In genomic region chr16:11259288-11259621, GRCh38 we compare ENCODE assay signal across 15 cellular contexts. TPM values are rescaled to one million over a fixed set of nuclear protein-coding genes. Genes with fewer than 3 reads are reported as not detected.
DNase-seq lines count a peak whose midpoint lies in the region; ATAC-seq, FAIRE-seq and TF ChIP-seq lines count a peak whose summit lies in the region.
"Had no signal": no experiment of that assay in that cellular context is flagged by ENCODE, and none has a peak within 500 bp of the region (broad histone marks: within the 10 kb centered on the region; RNA-seq: fewer than 3 reads in every experiment).

No MANE protein-coding gene starts in this region.

- H3K4me3 Mint-ChIP-seq in activated T-cell treated with anti-CD3 and anti-CD28 coated beads, Interleukin-2, amount 50 U/mL, for 24 hours, result no peak overlapping the region

- ATAC-seq in HepG2 (no peak), HG03095 (IDR thresholded peaks at IDR 0.05; ENCODE audit: unreplicated experiment) (no peak)
- ATAC-seq: gastroesophageal sphincter had no signal

- H3K9me3 ChIP-seq in Peyer's patch (no peaks in the 10 kb centered on the region), HepG2 (ENCODE audit: low read length) (no peaks in the 10 kb centered on the region), subcutaneous abdominal adipose tissue (ENCODE audit: control insufficient read depth in 5 of 5, low read length in 5 of 5) (no peaks in the 10 kb centered on the region)
- H3K9me3 ChIP-seq: gastroesophageal sphincter, thyroid gland had no signal

- TF ChIP-seq EP300 in HepG2 (IDR thresholded peaks at IDR 0.05; ENCODE audit: low read depth in 2 of 2, low read length in 2 of 2), result no peak; a peak in 1 of 4 replicates
- no peak for TF ChIP-seq EP300 in HepG2 (CRISPR knock-in tag; IDR thresholded peaks at IDR 0.05; ENCODE audit: borderline replicate concordance)

- no peak for DNase-seq in activated T-cell treated with anti-CD3 and anti-CD28 coated beads, Interleukin-2, amount 50 U/mL, for 24 hours
- DNase-seq in activated T-cell treated with anti-CD3 and anti-CD28 coated beads, Interleukin-2, amount 50 U/mL, for 1 hour, result no peak
- DNase-seq in Peyer's patch (peak in 1 of 3 donors; percentile 53), HepG2 (ENCODE audit: low spot score) (no peak), ACHN (no peak), RCC 7860 (ENCODE audit: low spot score) (no peak)
- DNase-seq: dermis blood vessel endothelial cell, NCI-H510A, SHP77 had no signal

- peak overlapping the region; percentile 94 for H3K4me2 ChIP-seq in HepG2 (ENCODE audit: low read depth, low read length)

- POLR2A ChIA-PET in HepG2 (lab: Yijun Ruan, JAX), result interaction anchor here (1.3 to 9.0 kb wide), 7 partner anchors 16 to 128 kb away, joined by 3 to 351 read pairs (median 148); partner anchors contain the start of genes PRM1, PRM2, PRM3 and TNP2

- H3K27me3 Mint-ChIP-seq in activated T-cell treated with anti-CD3 and anti-CD28 coated beads, Interleukin-2, amount 50 U/mL, for 24 hours, result no peaks in the 10 kb centered on the region

- H3K4me1 ChIP-seq in Peyer's patch, result peaks cover 5 to 49% (median 15%) of the 10 kb centered on the region in 4 donors
- H3K4me1 ChIP-seq in HepG2 (ENCODE audit: insufficient read depth, low read length), result peaks cover 81% of the 10 kb centered on the region
- H3K4me1 ChIP-seq in subcutaneous abdominal adipose tissue (ENCODE audit: control insufficient read depth in 5 of 5, insufficient read depth in 5 of 5, low read length in 5 of 5), result peaks cover 11 to 53% (median 33%) of the 10 kb centered on the region in 5 donors

- H3K9ac ChIP-seq in HepG2 (ENCODE audit: insufficient read depth, low read depth, low read length) (peak overlapping the region; percentile 48), subcutaneous abdominal adipose tissue (ENCODE audit: low read length in 5 of 5) (peak overlapping the region in 2 of 5 donors; percentile 7 to 49)

- in situ Hi-C loops in HepG2 (cut with HindIII; ENCODE audit: extremely low pct_ligation_motif_present, low pct_unique_long_range_greater_than_20kb) (loop anchor here (5.0 kb wide), 2 partner anchors 88 to 292 kb away; partner anchors contain the start of gene RMI2), ACHN (cut with HindIII; ENCODE audit: low pct_ligation_motif_present, low pct_unique_long_range_greater_than_20kb, low sequenced_read_pairs) (no loop called here)

- peaks cover 19% of the 10 kb centered on the region for H3K36me3 Mint-ChIP-seq in activated T-cell treated with anti-CD3 and anti-CD28 coated beads, Interleukin-2, amount 50 U/mL, for 24 hours (ENCODE audit: low read depth)

- peaks cover 17% of the 10 kb centered on the region for H3K79me2 ChIP-seq in HepG2 (ENCODE audit: insufficient read depth, low read length)

- H3K27me3 ChIP-seq in Peyer's patch (no peaks in the 10 kb centered on the region), HepG2 (ENCODE audit: control insufficient read depth in 1 of 2, insufficient read depth in 2 of 2, low read length in 2 of 2) (no peaks in the 10 kb centered on the region; a peak in 2 of 5 replicates), subcutaneous abdominal adipose tissue (ENCODE audit: control insufficient read depth in 5 of 5, insufficient read depth in 4 of 5, low read length in 5 of 5) (no peaks in the 10 kb centered on the region)
- H3K27me3 ChIP-seq: gastroesophageal sphincter, thyroid gland had no signal

- H3K36me3 ChIP-seq in Peyer's patch (no peaks in the 10 kb centered on the region), HepG2 (replicated peaks in 1 of 2; ENCODE audit: control insufficient read depth in 1 of 2, insufficient read depth in 2 of 2, low read length in 2 of 2) (peaks cover 0 to 3% of the 10 kb centered on the region in 2 experiments; a peak in 1 of 5 replicates), subcutaneous abdominal adipose tissue (ENCODE audit: control insufficient read depth in 5 of 5, insufficient read depth in 5 of 5, low read length in 5 of 5) (no peaks in the 10 kb centered on the region)
- H3K36me3 ChIP-seq: gastroesophageal sphincter, thyroid gland had no signal

- H3K4me1 Mint-ChIP-seq in activated T-cell treated with anti-CD3 and anti-CD28 coated beads, Interleukin-2, amount 50 U/mL, for 24 hours (ENCODE audit: low read depth), result peaks cover 56% of the 10 kb centered on the region

- intact Hi-C loops in HepG2 (cut with micrococcal nuclease; ENCODE audit: unreplicated experiment), result loop anchor here (5.0 kb wide), 2 partner anchors 38 to 113 kb away; no protein-coding TSS in a partner anchor

- no peak for TF ChIP-seq RAD21 in HepG2 (CRISPR knock-in tag; IDR thresholded peaks at IDR 0.05)

- peak overlapping the region; percentile 28 for H2AFZ ChIP-seq in HepG2 (ENCODE audit: low read length)

- WGBS in HepG2 (ENCODE audit: low lambda C conversion rate), result 11% methylated on average over 8 of the region's 8 CpGs

- H3K27ac Mint-ChIP-seq in activated T-cell treated with anti-CD3 and anti-CD28 coated beads, Interleukin-2, amount 50 U/mL, for 24 hours, result peak overlapping the region; percentile 99

- BruUV-seq in HepG2 (replicated peaks; lab: Mats Ljungman, UMichigan), result no TSS peak

- H3K27ac ChIP-seq in Peyer's patch (peak overlapping the region; percentile 46 to 85 (median 56)), HepG2 (ENCODE audit: extremely low read length, insufficient read depth, low read length) (peak overlapping the region; percentile 41), subcutaneous abdominal adipose tissue (ENCODE audit: low read depth, low read length) (peak overlapping the region; percentile 9)

- TF ChIP-seq POLR2A in Peyer's patch (IDR thresholded peaks at IDR 0.05) (no peak), HepG2 (IDR thresholded peaks at IDR 0.05; ENCODE audit: insufficient read depth in 1 of 2, low read depth in 2 of 2, low read length in 2 of 2) (no peak)

- H4K20me1 ChIP-seq in HepG2 (ENCODE audit: insufficient read depth, low read length), result peaks cover 16% of the 10 kb centered on the region

- no peaks in the 10 kb centered on the region for H3K9me3 Mint-ChIP-seq in activated T-cell treated with anti-CD3 and anti-CD28 coated beads, Interleukin-2, amount 50 U/mL, for 24 hours

- CTCF ChIA-PET in HepG2 (lab: Yijun Ruan, JAX; ENCODE audit: low intra/inter-chr PET ratio, low total read pairs), result interaction anchor here (1.3 kb wide), 1 partner anchor 98 kb away, joined by 5 read pairs; no protein-coding TSS in a partner anchor

- H3K4me3 ChIP-seq in Peyer's patch (peak overlapping the region in 1 of 4 donors; percentile 13), HepG2 (replicated peaks in 1 of 3; ENCODE audit: insufficient read depth in 1 of 3, low read depth in 2 of 3, low read length in 3 of 3) (peak overlapping the region; percentile 48 to 71 (median 53)), subcutaneous abdominal adipose tissue (ENCODE audit: low read depth in 1 of 5, low read length in 5 of 5) (peak overlapping the region; percentile 23 to 58 (median 38))
- H3K4me3 ChIP-seq: thyroid gland had no signal

- TF ChIP-seq CTCF in Peyer's patch (IDR thresholded peaks at IDR 0.05) (no peak), HepG2 (CRISPR knock-in tag; IDR thresholded peaks at IDR 0.05) (no peak)

- FAIRE-seq in HepG2 (lab: Jason Lieb, UNC), result no peak
- no peak for FAIRE-seq in RCC 7860 (lab: Jason Lieb, UNC)
- FAIRE-seq: G401.6 had no signal

RNA-seq across cellular contexts. Expression of gene SOCS1, which starts 3.3 kb away (rescaled TPM):
- 10 to 100 TPM in 3 of 4 donors, 1 to 10 TPM in 1; 8.7 to 19.0 (median 15.3) TPM for total RNA-seq in Peyer's patch
- 3.3 and 5.3 TPM in 2 replicates for total RNA-seq in HepG2 (2016; rRNA removed; fragmentation: Illumina TruSeq; extraction: Trizol)
- 5.4 and 8.1 TPM in 2 replicates for total RNA-seq in HepG2 (2016; cell fraction: cytosol; rRNA removed; fragmentation: Illumina TruSeq; extraction: Trizol; ENCODE audit: low read depth)
- total RNA-seq in HepG2 (2016; cell fraction: insoluble cytoplasmic fraction; rRNA removed; fragmentation: Illumina TruSeq; extraction: Trizol), result 2.8 and 4.2 TPM in 2 replicates
- total RNA-seq in HepG2 (2016; cell fraction: membrane; rRNA removed; fragmentation: Illumina TruSeq; extraction: Trizol), result 9.1 and 10.9 TPM in 2 replicates
- total RNA-seq in HepG2 (2016; cell fraction: nucleus; rRNA removed; fragmentation: Illumina TruSeq; extraction: Trizol), result 5.6 and 5.7 TPM in 2 replicates
- 6.3 and 9.4 TPM in 2 replicates for polyA plus RNA-seq in HepG2 (2011; rRNA removed)
- 5.3 and 8.4 TPM in 2 replicates for polyA plus RNA-seq in HepG2 (2011; cell fraction: cytosol; rRNA removed)
- polyA plus RNA-seq in HepG2 (2011; cell fraction: nucleus; rRNA removed), result 30.3 and 31.6 TPM in 2 replicates
- 6.5 and 7.4 TPM in 2 replicates for polyA plus RNA-seq in HepG2 (2012)
- 5.5 and 7.8 TPM in 2 replicates for polyA plus RNA-seq in HepG2 (2016; cell fraction: cytosol; fragmentation: Illumina TruSeq; extraction: Trizol; ENCODE audit: low read depth)
- 5.2 and 6.3 TPM in 2 replicates for polyA plus RNA-seq in HepG2 (2016; cell fraction: insoluble cytoplasmic fraction; fragmentation: Illumina TruSeq; extraction: Trizol; ENCODE audit: low read depth)
- polyA plus RNA-seq in HepG2 (2016; cell fraction: membrane; fragmentation: Illumina TruSeq; extraction: Trizol; ENCODE audit: low read depth), result 7.1 and 9.9 TPM in 2 replicates
- polyA plus RNA-seq in HepG2 (2016; cell fraction: nucleus; fragmentation: Illumina TruSeq; extraction: Trizol; ENCODE audit: insufficient read depth, low read depth), result 8.1 and 8.6 TPM in 2 replicates
- polyA minus RNA-seq in HepG2 (2011; rRNA and poly(A)+ RNA removed; ENCODE audit: low replicate concordance), result 3.9 and 31.0 TPM in 2 replicates
- polyA minus RNA-seq in HepG2 (2011; cell fraction: cytosol; rRNA and poly(A)+ RNA removed), result 12.0 and 14.0 TPM in 2 replicates
- 44.8 and 46.1 TPM in 2 replicates for polyA minus RNA-seq in HepG2 (2011; cell fraction: nucleus; rRNA and poly(A)+ RNA removed)

RNA-seq across cellular contexts. Expression of gene TNP2, which starts 9.9 kb away (rescaled TPM):
- not detected for total RNA-seq in Peyer's patch
- not detected in 2 replicates for total RNA-seq in HepG2 (2016; rRNA removed; fragmentation: Illumina TruSeq; extraction: Trizol)
- total RNA-seq in HepG2 (2016; cell fraction: cytosol; rRNA removed; fragmentation: Illumina TruSeq; extraction: Trizol; ENCODE audit: low read depth), result not detected in 2 replicates
- not detected in 2 replicates for total RNA-seq in HepG2 (2016; cell fraction: insoluble cytoplasmic fraction; rRNA removed; fragmentation: Illumina TruSeq; extraction: Trizol)
- total RNA-seq in HepG2 (2016; cell fraction: membrane; rRNA removed; fragmentation: Illumina TruSeq; extraction: Trizol), result not detected in 2 replicates
- total RNA-seq in HepG2 (2016; cell fraction: nucleus; rRNA removed; fragmentation: Illumina TruSeq; extraction: Trizol), result not detected in 2 replicates
- not detected in 2 replicates for polyA plus RNA-seq in HepG2 (2011; rRNA removed)
- polyA plus RNA-seq in HepG2 (2011; cell fraction: cytosol; rRNA removed), result not detected in 2 replicates
- polyA plus RNA-seq in HepG2 (2011; cell fraction: nucleus; rRNA removed), result not detected in 2 replicates
- not detected in 2 replicates for polyA plus RNA-seq in HepG2 (2012)
- not detected in 2 replicates for polyA plus RNA-seq in HepG2 (2016; cell fraction: cytosol; fragmentation: Illumina TruSeq; extraction: Trizol; ENCODE audit: low read depth)
- polyA plus RNA-seq in HepG2 (2016; cell fraction: insoluble cytoplasmic fraction; fragmentation: Illumina TruSeq; extraction: Trizol; ENCODE audit: low read depth), result not detected in 2 replicates
- not detected in 2 replicates for polyA plus RNA-seq in HepG2 (2016; cell fraction: membrane; fragmentation: Illumina TruSeq; extraction: Trizol; ENCODE audit: low read depth)
- polyA plus RNA-seq in HepG2 (2016; cell fraction: nucleus; fragmentation: Illumina TruSeq; extraction: Trizol; ENCODE audit: insufficient read depth, low read depth), result not detected in 2 replicates
- not detected in 2 replicates for polyA minus RNA-seq in HepG2 (2011; rRNA and poly(A)+ RNA removed; ENCODE audit: low replicate concordance)
- polyA minus RNA-seq in HepG2 (2011; cell fraction: cytosol; rRNA and poly(A)+ RNA removed), result not detected in 2 replicates
- not detected in 2 replicates for polyA minus RNA-seq in HepG2 (2011; cell fraction: nucleus; rRNA and poly(A)+ RNA removed)
- total RNA-seq: dermis blood vessel endothelial cell, gastroesophageal sphincter, left colon, thyroid gland had no signal

RNA-seq across cellular contexts. Expression of gene PRM3, which starts 14.2 kb away (rescaled TPM):
- not detected for total RNA-seq in Peyer's patch
- not detected in 2 replicates for total RNA-seq in HepG2 (2016; rRNA removed; fragmentation: Illumina TruSeq; extraction: Trizol)
- not detected in 2 replicates for total RNA-seq in HepG2 (2016; cell fraction: cytosol; rRNA removed; fragmentation: Illumina TruSeq; extraction: Trizol; ENCODE audit: low read depth)
- total RNA-seq in HepG2 (2016; cell fraction: insoluble cytoplasmic fraction; rRNA removed; fragmentation: Illumina TruSeq; extraction: Trizol), result not detected in 2 replicates
- not detected in 2 replicates for total RNA-seq in HepG2 (2016; cell fraction: membrane; rRNA removed; fragmentation: Illumina TruSeq; extraction: Trizol)
- total RNA-seq in HepG2 (2016; cell fraction: nucleus; rRNA removed; fragmentation: Illumina TruSeq; extraction: Trizol), result not detected in 2 replicates
- not detected in 2 replicates for polyA plus RNA-seq in HepG2 (2011; rRNA removed)
- not detected in 2 replicates for polyA plus RNA-seq in HepG2 (2011; cell fraction: cytosol; rRNA removed)
- not detected in 2 replicates for polyA plus RNA-seq in HepG2 (2011; cell fraction: nucleus; rRNA removed)
- polyA plus RNA-seq in HepG2 (2012), result not detected in 2 replicates
- polyA plus RNA-seq in HepG2 (2016; cell fraction: cytosol; fragmentation: Illumina TruSeq; extraction: Trizol; ENCODE audit: low read depth), result not detected in 2 replicates
- polyA plus RNA-seq in HepG2 (2016; cell fraction: insoluble cytoplasmic fraction; fragmentation: Illumina TruSeq; extraction: Trizol; ENCODE audit: low read depth), result not detected in 2 replicates
- not detected in 2 replicates for polyA plus RNA-seq in HepG2 (2016; cell fraction: membrane; fragmentation: Illumina TruSeq; extraction: Trizol; ENCODE audit: low read depth)
- not detected in 2 replicates for polyA plus RNA-seq in HepG2 (2016; cell fraction: nucleus; fragmentation: Illumina TruSeq; extraction: Trizol; ENCODE audit: insufficient read depth, low read depth)
- polyA minus RNA-seq in HepG2 (2011; rRNA and poly(A)+ RNA removed; ENCODE audit: low replicate concordance), result not detected in 2 replicates
- not detected in 2 replicates for polyA minus RNA-seq in HepG2 (2011; cell fraction: cytosol; rRNA and poly(A)+ RNA removed)
- 2.8 TPM in 1 of 2 replicates, not detected in the other for polyA minus RNA-seq in HepG2 (2011; cell fraction: nucleus; rRNA and poly(A)+ RNA removed)
- total RNA-seq: dermis blood vessel endothelial cell, gastroesophageal sphincter, left colon, thyroid gland had no signal

RNA-seq across cellular contexts. Expression of gene PRM2, which starts 17.0 kb away (rescaled TPM):
- total RNA-seq in Peyer's patch (not detected), HepG2 (2016; rRNA removed; fragmentation: Illumina TruSeq; extraction: Trizol) (not detected in 2 replicates)
- 0.61 TPM in 1 of 2 replicates, not detected in the other for total RNA-seq in HepG2 (2016; cell fraction: cytosol; rRNA removed; fragmentation: Illumina TruSeq; extraction: Trizol; ENCODE audit: low read depth)
- not detected in 2 replicates for total RNA-seq in HepG2 (2016; cell fraction: insoluble cytoplasmic fraction; rRNA removed; fragmentation: Illumina TruSeq; extraction: Trizol)
- 0.28 and 0.52 TPM in 2 replicates for total RNA-seq in HepG2 (2016; cell fraction: membrane; rRNA removed; fragmentation: Illumina TruSeq; extraction: Trizol)
- total RNA-seq in HepG2 (2016; cell fraction: nucleus; rRNA removed; fragmentation: Illumina TruSeq; extraction: Trizol), result not detected in 2 replicates
- 0.54 TPM in 1 of 2 replicates, not detected in the other for polyA plus RNA-seq in HepG2 (2011; rRNA removed)
- 0.19 and 0.26 TPM in 2 replicates for polyA plus RNA-seq in HepG2 (2011; cell fraction: cytosol; rRNA removed)
- not detected in 2 replicates for polyA plus RNA-seq in HepG2 (2011; cell fraction: nucleus; rRNA removed)
- polyA plus RNA-seq in HepG2 (2012), result not detected in 2 replicates
- 1.6 and 2.0 TPM in 2 replicates for polyA plus RNA-seq in HepG2 (2016; cell fraction: cytosol; fragmentation: Illumina TruSeq; extraction: Trizol; ENCODE audit: low read depth)
- 0.56 TPM in 1 of 2 replicates, not detected in the other for polyA plus RNA-seq in HepG2 (2016; cell fraction: insoluble cytoplasmic fraction; fragmentation: Illumina TruSeq; extraction: Trizol; ENCODE audit: low read depth)
- 0.55 and 0.73 TPM in 2 replicates for polyA plus RNA-seq in HepG2 (2016; cell fraction: membrane; fragmentation: Illumina TruSeq; extraction: Trizol; ENCODE audit: low read depth)
- polyA plus RNA-seq in HepG2 (2016; cell fraction: nucleus; fragmentation: Illumina TruSeq; extraction: Trizol; ENCODE audit: insufficient read depth, low read depth), result not detected in 2 replicates
- not detected in 2 replicates for polyA minus RNA-seq in HepG2 (2011; rRNA and poly(A)+ RNA removed; ENCODE audit: low replicate concordance)
- polyA minus RNA-seq in HepG2 (2011; cell fraction: cytosol; rRNA and poly(A)+ RNA removed), result not detected in 2 replicates
- polyA minus RNA-seq in HepG2 (2011; cell fraction: nucleus; rRNA and poly(A)+ RNA removed), result not detected in 2 replicates
- total RNA-seq: dermis blood vessel endothelial cell, gastroesophageal sphincter, left colon had no signal

RNA-seq across cellular contexts. Expression of gene PRM1, which starts 21.9 kb away (rescaled TPM):
- not detected for total RNA-seq in Peyer's patch
- not detected in 2 replicates for total RNA-seq in HepG2 (2016; rRNA removed; fragmentation: Illumina TruSeq; extraction: Trizol)
- total RNA-seq in HepG2 (2016; cell fraction: cytosol; rRNA removed; fragmentation: Illumina TruSeq; extraction: Trizol; ENCODE audit: low read depth), result not detected in 2 replicates
- not detected in 2 replicates for total RNA-seq in HepG2 (2016; cell fraction: insoluble cytoplasmic fraction; rRNA removed; fragmentation: Illumina TruSeq; extraction: Trizol)
- total RNA-seq in HepG2 (2016; cell fraction: membrane; rRNA removed; fragmentation: Illumina TruSeq; extraction: Trizol), result not detected in 2 replicates
- total RNA-seq in HepG2 (2016; cell fraction: nucleus; rRNA removed; fragmentation: Illumina TruSeq; extraction: Trizol), result not detected in 2 replicates
- polyA plus RNA-seq in HepG2 (2011; rRNA removed), result not detected in 2 replicates
- polyA plus RNA-seq in HepG2 (2011; cell fraction: cytosol; rRNA removed), result 0.44 TPM in 1 of 2 replicates, not detected in the other
- polyA plus RNA-seq in HepG2 (2011; cell fraction: nucleus; rRNA removed), result not detected in 2 replicates
- not detected in 2 replicates for polyA plus RNA-seq in HepG2 (2012)
- not detected in 2 replicates for polyA plus RNA-seq in HepG2 (2016; cell fraction: cytosol; fragmentation: Illumina TruSeq; extraction: Trizol; ENCODE audit: low read depth)
- polyA plus RNA-seq in HepG2 (2016; cell fraction: insoluble cytoplasmic fraction; fragmentation: Illumina TruSeq; extraction: Trizol; ENCODE audit: low read depth), result not detected in 2 replicates
- not detected in 2 replicates for polyA plus RNA-seq in HepG2 (2016; cell fraction: membrane; fragmentation: Illumina TruSeq; extraction: Trizol; ENCODE audit: low read depth)
- polyA plus RNA-seq in HepG2 (2016; cell fraction: nucleus; fragmentation: Illumina TruSeq; extraction: Trizol; ENCODE audit: insufficient read depth, low read depth), result not detected in 2 replicates
- not detected in 2 replicates for polyA minus RNA-seq in HepG2 (2011; rRNA and poly(A)+ RNA removed; ENCODE audit: low replicate concordance)
- polyA minus RNA-seq in HepG2 (2011; cell fraction: cytosol; rRNA and poly(A)+ RNA removed), result not detected in 2 replicates
- polyA minus RNA-seq in HepG2 (2011; cell fraction: nucleus; rRNA and poly(A)+ RNA removed), result not detected in 2 replicates
- total RNA-seq: dermis blood vessel endothelial cell, gastroesophageal sphincter, left colon had no signal
